Comparison of ENCODE assay signal across 8 cellular contexts in genomic region chr14:55430024-55430690, GRCh38. TPM values are rescaled to one million over a fixed set of nuclear protein-coding genes. Genes with fewer than 3 reads are reported as not detected.
DNase-seq lines count a peak whose midpoint lies in the region; ATAC-seq, FAIRE-seq and TF ChIP-seq lines count a peak whose summit lies in the region.

No MANE protein-coding gene starts in this region.

- TF ChIP-seq CTCF in A549 (IDR thresholded peaks at IDR 0.05) = peak; percentile 57
- TF ChIP-seq CTCF in fibroblast of pulmonary artery (IDR thresholded peaks at IDR 0.05; ENCODE audit: low read length, missing control alignments) = peak; percentile 49

- no peak overlapping the region for H3K4me3 ChIP-seq in A549
- H3K4me3 ChIP-seq in fibroblast of pulmonary artery (replicated peaks; ENCODE audit: low read depth, low read length) = no peak overlapping the region

- peak; percentile 61 to 62 for TF ChIP-seq RAD21 in A549 (conservative IDR thresholded peaks at IDR 0.05 in 1 of 2, IDR thresholded peaks at IDR 0.05 in 1 of 2)

- DNase-seq in A549 (ENCODE audit: low read depth in 1 of 2, low spot score in 1 of 2) (peak; percentile 64 to 79), GF-D8 (lab: John Stamatoyannopoulos, UW) (peak; percentile 17), NCI-H510A treated with DMSO at 0.1 percent for 48 hours (lab: John Stamatoyannopoulos, UW) (peak; percentile 64), fibroblast of pulmonary artery (ENCODE audit: low read depth) (peak; percentile 85), renal cortical epithelial cell (ENCODE audit: low read depth) (peak; percentile 87)
- peak; percentile 25 to 26 for DNase-seq in activated CD4-positive, alpha-beta T cell treated with anti-CD3 and anti-CD28 coated beads, Interleukin-2, amount 50 U/mL, for 4 hours

- H3K4me1 ChIP-seq in A549 = no peaks in the 10 kb centered on the region

- peak; percentile 81 to 91; a peak in 5 of 6 replicates for ATAC-seq in A549
- ATAC-seq in HG03159 (IDR thresholded peaks at IDR 0.05; ENCODE audit: unreplicated experiment) = peak; percentile 81
- no peak for ATAC-seq in GM21528 (IDR thresholded peaks at IDR 0.05; ENCODE audit: low FRiP score, unreplicated experiment)

- CTCF ChIA-PET in A549 (lab: Yijun Ruan, JAX) = interaction anchor here (0.6 to 3.4 kb wide), 11 partner anchors 9 to 1051 kb away, joined by 3 to 18 read pairs (median 3); partner anchors contain the start of gene FBXO34

- FAIRE-seq in A549 (lab: Jason Lieb, UNC) = no peak

- no peak overlapping the region for H3K27ac ChIP-seq in A549

- 0% methylated on average over 1 of the region's 1 CpG for WGBS in A549 (ENCODE audit: missing lambda C conversion rate)

- TF ChIP-seq EP300 in A549 (IDR thresholded peaks at IDR 0.05) = no peak

- H3K9me3 ChIP-seq in A549 = no peaks in the 10 kb centered on the region

- no peak for TF ChIP-seq POLR2A in A549 (IDR thresholded peaks at IDR 0.05; ENCODE audit: low read length)

- POLR2A ChIA-PET in A549 (lab: Yijun Ruan, JAX) = interaction anchor here (0.6 kb wide), 1 partner anchor 170 kb away, joined by 4 read pairs; no protein-coding TSS in a partner anchor

- no peak overlapping the region for H3K4me2 ChIP-seq in A549

TF ChIP-seq in A549, 52 proteins besides CTCF, POLR2A, EP300 and RAD21:
- TF ChIP-seq MAX (IDR thresholded peaks at IDR 0.05) = no peak
- peak; percentile 41; the same call in 2 of the 3 replicates for TF ChIP-seq SMC3 (IDR thresholded peaks at IDR 0.05)

RNA-seq across cellular contexts. Expression of gene TBPL2, which starts 10.3 kb away (rescaled TPM):
- polyA plus RNA-seq in A549 (2011; rRNA removed) (not detected in 2 replicates), A549 (2017; fragmentation: RNase III; extraction: RNeasy Plus Mini Kit Qiagen cat#74134 plus additional on column Dnase treatment) (not detected in 3 replicates)
- not detected in 2 replicates for polyA plus RNA-seq in A549 (2012; cell fraction: cytosol; rRNA removed)
- polyA plus RNA-seq in A549 (2012; cell fraction: nucleus; rRNA removed) = not detected in 2 replicates
- polyA minus RNA-seq in A549 (2011; rRNA and poly(A)+ RNA removed) = not detected in 2 replicates
- total RNA-seq in renal cortical epithelial cell = not detected in 2 replicates

RNA-seq across cellular contexts. Expression of gene ATG14, which starts 18.5 kb away (rescaled TPM):
- 7.4 and 7.6 TPM in 2 replicates for polyA plus RNA-seq in A549 (2011; rRNA removed)
- 1.6 and 2.1 TPM in 2 replicates for polyA plus RNA-seq in A549 (2012; cell fraction: cytosol; rRNA removed)
- 3.8 and 7.2 TPM in 2 replicates for polyA plus RNA-seq in A549 (2012; cell fraction: nucleus; rRNA removed)
- polyA plus RNA-seq in A549 (2017; fragmentation: RNase III; extraction: RNeasy Plus Mini Kit Qiagen cat#74134 plus additional on column Dnase treatment) = 5.7 to 6.3 TPM (median 5.9 TPM) in 3 replicates
- 5.2 and 5.7 TPM in 2 replicates for polyA minus RNA-seq in A549 (2011; rRNA and poly(A)+ RNA removed)
- 10.9 and 19.4 TPM in 2 replicates for total RNA-seq in renal cortical epithelial cell

Comparison
In these comparisons a context has a peak if more than half of its experiments do, and no peak if none do; other contexts are left out.
1. DNase-seq: peak in every context shown above with its lines; median percentile 87 in renal cortical epithelial cell; 85 in fibroblast of pulmonary artery; 72 in A549; 64 in NCI-H510A treated with DMSO at 0.1 percent for 48 hours; 26 in activated CD4-positive, alpha-beta T cell treated with anti-CD3 and anti-CD28 coated beads, Interleukin-2, amount 50 U/mL, for 4 hours; 17 in GF-D8.